ENCODE assay signal across 1 cellular context in the genomic region with DNA sequence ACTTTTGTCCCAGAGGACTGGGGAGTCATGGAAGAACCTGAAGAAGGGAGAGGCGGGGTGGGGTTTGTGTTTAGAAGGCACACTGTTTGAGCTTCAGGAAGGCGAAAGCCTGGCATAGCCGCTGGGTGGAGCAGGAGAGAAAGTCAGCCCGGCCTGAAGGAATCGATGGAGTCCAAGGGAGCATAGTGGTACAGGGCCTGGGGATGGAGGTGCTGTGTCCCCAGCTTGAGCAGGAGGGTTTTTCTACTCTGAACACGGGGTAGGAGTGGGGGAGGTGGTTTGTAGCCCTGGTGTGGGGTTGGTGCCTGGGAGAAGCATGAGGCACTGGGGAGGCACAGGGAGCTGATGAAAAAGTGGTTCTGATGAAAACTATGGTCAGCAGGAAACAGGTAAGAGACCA.
TF ChIP-seq lines count a peak whose summit lies in the region.

No MANE protein-coding gene starts in this region.

TF ChIP-seq in HEK293T, 16 proteins besides CTCF, POLR2A, EP300 and RAD21:
- TF ChIP-seq ARNT (IDR thresholded peaks at IDR 0.05) = no peak
- TF ChIP-seq LEF1 (IDR thresholded peaks at IDR 0.05; ENCODE audit: borderline replicate concordance) = no peak
- no peak for TF ChIP-seq ELF4 (IDR thresholded peaks at IDR 0.05)
- no peak for TF ChIP-seq FOXM1 (IDR thresholded peaks at IDR 0.05; ENCODE audit: borderline replicate concordance)
- no peak for TF ChIP-seq BHLHE40 (IDR thresholded peaks at IDR 0.05; ENCODE audit: borderline replicate concordance)
- TF ChIP-seq CTBP1 (IDR thresholded peaks at IDR 0.05; ENCODE audit: borderline replicate concordance) = no peak
- TF ChIP-seq, protein P1, sequence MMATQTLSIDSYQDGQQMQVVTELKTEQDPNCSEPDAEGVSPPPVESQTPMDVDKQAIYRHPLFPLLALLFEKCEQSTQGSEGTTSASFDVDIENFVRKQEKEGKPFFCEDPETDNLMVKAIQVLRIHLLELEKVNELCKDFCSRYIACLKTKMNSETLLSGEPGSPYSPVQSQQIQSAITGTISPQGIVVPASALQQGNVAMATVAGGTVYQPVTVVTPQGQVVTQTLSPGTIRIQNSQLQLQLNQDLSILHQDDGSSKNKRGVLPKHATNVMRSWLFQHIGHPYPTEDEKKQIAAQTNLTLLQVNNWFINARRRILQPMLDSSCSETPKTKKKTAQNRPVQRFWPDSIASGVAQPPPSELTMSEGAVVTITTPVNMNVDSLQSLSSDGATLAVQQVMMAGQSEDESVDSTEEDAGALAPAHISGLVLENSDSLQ (IDR thresholded peaks at IDR 0.05) = no peak
